ENCODE assay signal across 1 cellular context in genomic region chr4:164203476-164203875, GRCh38.
TF ChIP-seq lines count a peak whose summit lies in the region.

No MANE protein-coding gene starts in this region.

TF ChIP-seq in HCT116, 20 proteins besides CTCF, POLR2A, EP300 and RAD21 (continued from another document):
- TF ChIP-seq, protein P1, sequence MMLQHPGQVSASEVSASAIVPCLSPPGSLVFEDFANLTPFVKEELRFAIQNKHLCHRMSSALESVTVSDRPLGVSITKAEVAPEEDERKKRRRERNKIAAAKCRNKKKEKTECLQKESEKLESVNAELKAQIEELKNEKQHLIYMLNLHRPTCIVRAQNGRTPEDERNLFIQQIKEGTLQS (IDR thresholded peaks at IDR 0.05) = no peak
- TF ChIP-seq SRF (IDR thresholded peaks at IDR 0.05; ENCODE audit: low read depth) (no peak), POLR2AphosphoS5 (IDR thresholded peaks at IDR 0.05; ENCODE audit: low read depth, low read length) (no peak), YY1 (IDR thresholded peaks at IDR 0.05; ENCODE audit: extremely low read depth, insufficient replicate concordance, low read depth, low read length) (no peak), EZH2phosphoT487 (IDR thresholded peaks at IDR 0.05; ENCODE audit: borderline replicate concordance) (no peak), CEBPB (IDR thresholded peaks at IDR 0.05; ENCODE audit: low read depth) (no peak)
